ENCODE assay signal across 1 cellular context in the genomic region with DNA sequence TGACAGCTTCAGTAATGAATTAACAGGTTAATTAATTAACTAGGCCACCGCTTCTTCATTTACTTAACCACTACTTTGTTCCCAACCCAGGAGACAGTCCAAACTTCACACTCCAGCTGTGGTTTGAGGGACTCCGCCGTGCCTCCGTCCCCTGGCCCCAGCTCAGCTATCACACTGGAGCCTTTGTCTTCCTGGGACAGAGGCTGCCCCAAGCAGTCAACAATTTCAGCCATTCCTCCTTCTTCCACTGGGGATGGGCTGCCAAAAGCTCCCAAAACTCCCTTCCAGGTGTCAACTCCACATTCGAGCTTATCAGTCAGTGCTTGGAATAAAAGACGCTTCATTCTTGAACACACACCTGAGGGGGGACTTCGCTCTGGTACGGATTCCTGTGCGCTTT.
A peak's percentile ranks its signal among the peaks of the same experiment; 100 is the strongest.
TF ChIP-seq lines count a peak whose summit lies in the region.

No MANE protein-coding gene starts in this region.

TF ChIP-seq in HepG2, 621 proteins besides CTCF, POLR2A, EP300 and RAD21 (continues in another document):
- no peak for TF ChIP-seq ZNF354B (CRISPR knock-in tag; IDR thresholded peaks at IDR 0.05)
- no peak for TF ChIP-seq SOX13 (IDR thresholded peaks at IDR 0.05)
- TF ChIP-seq SOX13 (CRISPR knock-in tag; conservative IDR thresholded peaks at IDR 0.05 in 1 of 2, IDR thresholded peaks at IDR 0.05 in 1 of 2) = peak in 1 of 2 experiments; percentile 52; a peak in 2 of 4 replicates
- no peak for TF ChIP-seq GZF1 (CRISPR knock-in tag; IDR thresholded peaks at IDR 0.05)
- no peak for TF ChIP-seq ZMAT3 (CRISPR knock-in tag; conservative IDR thresholded peaks at IDR 0.05)
- TF ChIP-seq ZNF124 (CRISPR knock-in tag; IDR thresholded peaks at IDR 0.05) = no peak
- no peak for TF ChIP-seq CENPT (CRISPR knock-in tag; IDR thresholded peaks at IDR 0.05; ENCODE audit: low read depth)
- no peak for TF ChIP-seq SP5 (CRISPR knock-in tag; IDR thresholded peaks at IDR 0.05; ENCODE audit: borderline replicate concordance, low read depth)
- TF ChIP-seq, protein P1, sequence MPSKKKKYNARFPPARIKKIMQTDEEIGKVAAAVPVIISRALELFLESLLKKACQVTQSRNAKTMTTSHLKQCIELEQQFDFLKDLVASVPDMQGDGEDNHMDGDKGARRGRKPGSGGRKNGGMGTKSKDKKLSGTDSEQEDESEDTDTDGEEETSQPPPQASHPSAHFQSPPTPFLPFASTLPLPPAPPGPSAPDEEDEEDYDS (CRISPR knock-in tag; IDR thresholded peaks at IDR 0.05) = no peak
- TF ChIP-seq POGZ (CRISPR knock-in tag; IDR thresholded peaks at IDR 0.05) = 0 out of 2 replicates have a peak, but pooled peaks have one; percentile 30
- no peak for TF ChIP-seq MXI1 (IDR thresholded peaks at IDR 0.05; ENCODE audit: borderline replicate concordance, low read depth, low read length)
- no peak for TF ChIP-seq RFX5 (IDR thresholded peaks at IDR 0.05; ENCODE audit: low read depth, low read length)
- no peak for TF ChIP-seq ZFX (CRISPR knock-in tag; IDR thresholded peaks at IDR 0.05; ENCODE audit: low read depth)
- TF ChIP-seq ZNF337 (CRISPR knock-in tag; IDR thresholded peaks at IDR 0.05; ENCODE audit: borderline replicate concordance, low read depth) = no peak
- 0 out of 2 replicates have a peak, but pooled peaks have one; percentile 20 for TF ChIP-seq ISL2 (CRISPR knock-in tag; IDR thresholded peaks at IDR 0.05)
- TF ChIP-seq ZNF530 (CRISPR knock-in tag; IDR thresholded peaks at IDR 0.05; ENCODE audit: low read depth) = no peak
- TF ChIP-seq ZNF775 (CRISPR knock-in tag; IDR thresholded peaks at IDR 0.05; ENCODE audit: borderline replicate concordance) = no peak
- no peak for TF ChIP-seq TEAD2 (CRISPR knock-in tag; IDR thresholded peaks at IDR 0.05)
- TF ChIP-seq HNF4G (IDR thresholded peaks at IDR 0.05; ENCODE audit: borderline replicate concordance, low read depth, low read length) = peak; percentile 58
- no peak for TF ChIP-seq HNF4G (CRISPR knock-in tag; IDR thresholded peaks at IDR 0.05; ENCODE audit: borderline replicate concordance, low read depth)
- no peak for TF ChIP-seq TMF1 (CRISPR knock-in tag; IDR thresholded peaks at IDR 0.05; ENCODE audit: low read depth)
- TF ChIP-seq SALL1 (CRISPR knock-in tag; IDR thresholded peaks at IDR 0.05) = no peak
- TF ChIP-seq, protein P2, sequence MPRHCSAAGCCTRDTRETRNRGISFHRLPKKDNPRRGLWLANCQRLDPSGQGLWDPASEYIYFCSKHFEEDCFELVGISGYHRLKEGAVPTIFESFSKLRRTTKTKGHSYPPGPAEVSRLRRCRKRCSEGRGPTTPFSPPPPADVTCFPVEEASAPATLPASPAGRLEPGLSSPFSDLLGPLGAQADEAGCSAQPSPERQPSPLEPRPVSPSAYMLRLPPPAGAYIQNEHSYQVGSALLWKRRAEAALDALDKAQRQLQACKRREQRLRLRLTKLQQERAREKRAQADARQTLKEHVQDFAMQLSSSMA (CRISPR knock-in tag; IDR thresholded peaks at IDR 0.05) = no peak
- peak; percentile 58 for TF ChIP-seq XRCC5 (optimal IDR thresholded peaks at IDR 0.05; ENCODE audit: low read length)
- TF ChIP-seq, protein P3, sequence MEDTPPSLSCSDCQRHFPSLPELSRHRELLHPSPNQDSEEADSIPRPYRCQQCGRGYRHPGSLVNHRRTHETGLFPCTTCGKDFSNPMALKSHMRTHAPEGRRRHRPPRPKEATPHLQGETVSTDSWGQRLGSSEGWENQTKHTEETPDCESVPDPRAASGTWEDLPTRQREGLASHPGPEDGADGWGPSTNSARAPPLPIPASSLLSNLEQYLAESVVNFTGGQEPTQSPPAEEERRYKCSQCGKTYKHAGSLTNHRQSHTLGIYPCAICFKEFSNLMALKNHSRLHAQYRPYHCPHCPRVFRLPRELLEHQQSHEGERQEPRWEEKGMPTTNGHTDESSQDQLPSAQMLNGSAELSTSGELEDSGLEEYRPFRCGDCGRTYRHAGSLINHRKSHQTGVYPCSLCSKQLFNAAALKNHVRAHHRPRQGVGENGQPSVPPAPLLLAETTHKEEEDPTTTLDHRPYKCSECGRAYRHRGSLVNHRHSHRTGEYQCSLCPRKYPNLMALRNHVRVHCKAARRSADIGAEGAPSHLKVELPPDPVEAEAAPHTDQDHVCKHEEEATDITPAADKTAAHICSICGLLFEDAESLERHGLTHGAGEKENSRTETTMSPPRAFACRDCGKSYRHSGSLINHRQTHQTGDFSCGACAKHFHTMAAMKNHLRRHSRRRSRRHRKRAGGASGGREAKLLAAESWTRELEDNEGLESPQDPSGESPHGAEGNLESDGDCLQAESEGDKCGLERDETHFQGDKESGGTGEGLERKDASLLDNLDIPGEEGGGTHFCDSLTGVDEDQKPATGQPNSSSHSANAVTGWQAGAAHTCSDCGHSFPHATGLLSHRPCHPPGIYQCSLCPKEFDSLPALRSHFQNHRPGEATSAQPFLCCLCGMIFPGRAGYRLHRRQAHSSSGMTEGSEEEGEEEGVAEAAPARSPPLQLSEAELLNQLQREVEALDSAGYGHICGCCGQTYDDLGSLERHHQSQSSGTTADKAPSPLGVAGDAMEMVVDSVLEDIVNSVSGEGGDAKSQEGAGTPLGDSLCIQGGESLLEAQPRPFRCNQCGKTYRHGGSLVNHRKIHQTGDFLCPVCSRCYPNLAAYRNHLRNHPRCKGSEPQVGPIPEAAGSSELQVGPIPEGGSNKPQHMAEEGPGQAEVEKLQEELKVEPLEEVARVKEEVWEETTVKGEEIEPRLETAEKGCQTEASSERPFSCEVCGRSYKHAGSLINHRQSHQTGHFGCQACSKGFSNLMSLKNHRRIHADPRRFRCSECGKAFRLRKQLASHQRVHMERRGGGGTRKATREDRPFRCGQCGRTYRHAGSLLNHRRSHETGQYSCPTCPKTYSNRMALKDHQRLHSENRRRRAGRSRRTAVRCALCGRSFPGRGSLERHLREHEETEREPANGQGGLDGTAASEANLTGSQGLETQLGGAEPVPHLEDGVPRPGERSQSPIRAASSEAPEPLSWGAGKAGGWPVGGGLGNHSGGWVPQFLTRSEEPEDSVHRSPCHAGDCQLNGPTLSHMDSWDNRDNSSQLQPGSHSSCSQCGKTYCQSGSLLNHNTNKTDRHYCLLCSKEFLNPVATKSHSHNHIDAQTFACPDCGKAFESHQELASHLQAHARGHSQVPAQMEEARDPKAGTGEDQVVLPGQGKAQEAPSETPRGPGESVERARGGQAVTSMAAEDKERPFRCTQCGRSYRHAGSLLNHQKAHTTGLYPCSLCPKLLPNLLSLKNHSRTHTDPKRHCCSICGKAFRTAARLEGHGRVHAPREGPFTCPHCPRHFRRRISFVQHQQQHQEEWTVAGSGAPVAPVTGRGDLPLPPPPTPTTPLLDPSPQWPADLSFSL (CRISPR knock-in tag; IDR thresholded peaks at IDR 0.05) = peak; percentile 16; the same call in 1 of the 2 replicates
- TF ChIP-seq HDAC2 (CRISPR knock-in tag; IDR thresholded peaks at IDR 0.05) = peak; percentile 34; the same call in 1 of the 2 replicates
- TF ChIP-seq ZNF883 (CRISPR knock-in tag; IDR thresholded peaks at IDR 0.05; ENCODE audit: not compliant biosample characterization) = no peak
- TF ChIP-seq ZNF431 (CRISPR knock-in tag; IDR thresholded peaks at IDR 0.05; ENCODE audit: borderline replicate concordance, low read depth) = no peak
- no peak for TF ChIP-seq ZNF430 (CRISPR knock-in tag; IDR thresholded peaks at IDR 0.05)
- no peak for TF ChIP-seq SMYD3 (CRISPR knock-in tag; IDR thresholded peaks at IDR 0.05)
- TF ChIP-seq ZSCAN21 (CRISPR knock-in tag; IDR thresholded peaks at IDR 0.05; ENCODE audit: borderline replicate concordance) = no peak
- TF ChIP-seq ZBTB38 (CRISPR knock-in tag; IDR thresholded peaks at IDR 0.05) = peak; percentile 56; the same call in 1 of the 2 replicates
- TF ChIP-seq ZNF460 (CRISPR knock-in tag; IDR thresholded peaks at IDR 0.05; ENCODE audit: borderline replicate concordance) = no peak
- TF ChIP-seq SP2 (CRISPR knock-in tag; IDR thresholded peaks at IDR 0.05) = no peak
- peak; percentile 50 for TF ChIP-seq HNF4A (CRISPR knock-in tag; IDR thresholded peaks at IDR 0.05)
- TF ChIP-seq, protein P4, sequence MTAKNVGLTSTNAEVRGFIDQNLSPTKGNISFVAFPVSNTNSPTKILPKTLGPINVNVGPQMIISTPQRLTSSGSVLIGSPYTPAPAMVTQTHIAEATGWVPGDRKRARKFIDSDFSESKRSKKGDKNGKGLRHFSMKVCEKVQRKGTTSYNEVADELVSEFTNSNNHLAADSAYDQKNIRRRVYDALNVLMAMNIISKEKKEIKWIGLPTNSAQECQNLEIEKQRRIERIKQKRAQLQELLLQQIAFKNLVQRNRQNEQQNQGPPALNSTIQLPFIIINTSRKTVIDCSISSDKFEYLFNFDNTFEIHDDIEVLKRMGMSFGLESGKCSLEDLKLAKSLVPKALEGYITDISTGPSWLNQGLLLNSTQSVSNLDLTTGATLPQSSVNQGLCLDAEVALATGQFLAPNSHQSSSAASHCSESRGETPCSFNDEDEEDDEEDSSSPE (CRISPR knock-in tag; IDR thresholded peaks at IDR 0.05) = no peak
- TF ChIP-seq NFKB2 (CRISPR knock-in tag; IDR thresholded peaks at IDR 0.05; ENCODE audit: borderline replicate concordance) = no peak
- TF ChIP-seq TBX2 (CRISPR knock-in tag; IDR thresholded peaks at IDR 0.05; ENCODE audit: borderline replicate concordance) = peak; percentile 61; the same call in 1 of the 2 replicates
- TF ChIP-seq, protein P5, sequence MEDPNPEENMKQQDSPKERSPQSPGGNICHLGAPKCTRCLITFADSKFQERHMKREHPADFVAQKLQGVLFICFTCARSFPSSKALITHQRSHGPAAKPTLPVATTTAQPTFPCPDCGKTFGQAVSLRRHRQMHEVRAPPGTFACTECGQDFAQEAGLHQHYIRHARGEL (CRISPR knock-in tag; IDR thresholded peaks at IDR 0.05) = no peak
- TF ChIP-seq POLR2AphosphoS5 (IDR thresholded peaks at IDR 0.05; ENCODE audit: low read depth, low read length) = no peak
- TF ChIP-seq ATF7-NPFF (CRISPR knock-in tag; IDR thresholded peaks at IDR 0.05; ENCODE audit: low read depth) = 0 out of 2 replicates have a peak, but pooled peaks have one; percentile 14
- TF ChIP-seq, protein P6, sequence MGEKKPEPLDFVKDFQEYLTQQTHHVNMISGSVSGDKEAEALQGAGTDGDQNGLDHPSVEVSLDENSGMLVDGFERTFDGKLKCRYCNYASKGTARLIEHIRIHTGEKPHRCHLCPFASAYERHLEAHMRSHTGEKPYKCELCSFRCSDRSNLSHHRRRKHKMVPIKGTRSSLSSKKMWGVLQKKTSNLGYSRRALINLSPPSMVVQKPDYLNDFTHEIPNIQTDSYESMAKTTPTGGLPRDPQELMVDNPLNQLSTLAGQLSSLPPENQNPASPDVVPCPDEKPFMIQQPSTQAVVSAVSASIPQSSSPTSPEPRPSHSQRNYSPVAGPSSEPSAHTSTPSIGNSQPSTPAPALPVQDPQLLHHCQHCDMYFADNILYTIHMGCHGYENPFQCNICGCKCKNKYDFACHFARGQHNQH (CRISPR knock-in tag; IDR thresholded peaks at IDR 0.05) = no peak
- no peak for TF ChIP-seq KLF11 (CRISPR knock-in tag; IDR thresholded peaks at IDR 0.05)
- TF ChIP-seq, protein P7, sequence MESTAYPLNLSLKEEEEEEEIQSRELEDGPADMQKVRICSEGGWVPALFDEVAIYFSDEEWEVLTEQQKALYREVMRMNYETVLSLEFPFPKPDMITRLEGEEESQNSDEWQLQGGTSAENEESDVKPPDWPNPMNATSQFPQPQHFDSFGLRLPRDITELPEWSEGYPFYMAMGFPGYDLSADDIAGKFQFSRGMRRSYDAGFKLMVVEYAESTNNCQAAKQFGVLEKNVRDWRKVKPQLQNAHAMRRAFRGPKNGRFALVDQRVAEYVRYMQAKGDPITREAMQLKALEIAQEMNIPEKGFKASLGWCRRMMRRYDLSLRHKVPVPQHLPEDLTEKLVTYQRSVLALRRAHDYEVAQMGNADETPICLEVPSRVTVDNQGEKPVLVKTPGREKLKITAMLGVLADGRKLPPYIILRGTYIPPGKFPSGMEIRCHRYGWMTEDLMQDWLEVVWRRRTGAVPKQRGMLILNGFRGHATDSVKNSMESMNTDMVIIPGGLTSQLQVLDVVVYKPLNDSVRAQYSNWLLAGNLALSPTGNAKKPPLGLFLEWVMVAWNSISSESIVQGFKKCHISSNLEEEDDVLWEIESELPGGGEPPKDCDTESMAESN (CRISPR knock-in tag; conservative IDR thresholded peaks at IDR 0.05) = no peak
- no peak; the same call in 1 of the 2 replicates for TF ChIP-seq RCOR2 (CRISPR knock-in tag; IDR thresholded peaks at IDR 0.05)
- TF ChIP-seq, protein P8, sequence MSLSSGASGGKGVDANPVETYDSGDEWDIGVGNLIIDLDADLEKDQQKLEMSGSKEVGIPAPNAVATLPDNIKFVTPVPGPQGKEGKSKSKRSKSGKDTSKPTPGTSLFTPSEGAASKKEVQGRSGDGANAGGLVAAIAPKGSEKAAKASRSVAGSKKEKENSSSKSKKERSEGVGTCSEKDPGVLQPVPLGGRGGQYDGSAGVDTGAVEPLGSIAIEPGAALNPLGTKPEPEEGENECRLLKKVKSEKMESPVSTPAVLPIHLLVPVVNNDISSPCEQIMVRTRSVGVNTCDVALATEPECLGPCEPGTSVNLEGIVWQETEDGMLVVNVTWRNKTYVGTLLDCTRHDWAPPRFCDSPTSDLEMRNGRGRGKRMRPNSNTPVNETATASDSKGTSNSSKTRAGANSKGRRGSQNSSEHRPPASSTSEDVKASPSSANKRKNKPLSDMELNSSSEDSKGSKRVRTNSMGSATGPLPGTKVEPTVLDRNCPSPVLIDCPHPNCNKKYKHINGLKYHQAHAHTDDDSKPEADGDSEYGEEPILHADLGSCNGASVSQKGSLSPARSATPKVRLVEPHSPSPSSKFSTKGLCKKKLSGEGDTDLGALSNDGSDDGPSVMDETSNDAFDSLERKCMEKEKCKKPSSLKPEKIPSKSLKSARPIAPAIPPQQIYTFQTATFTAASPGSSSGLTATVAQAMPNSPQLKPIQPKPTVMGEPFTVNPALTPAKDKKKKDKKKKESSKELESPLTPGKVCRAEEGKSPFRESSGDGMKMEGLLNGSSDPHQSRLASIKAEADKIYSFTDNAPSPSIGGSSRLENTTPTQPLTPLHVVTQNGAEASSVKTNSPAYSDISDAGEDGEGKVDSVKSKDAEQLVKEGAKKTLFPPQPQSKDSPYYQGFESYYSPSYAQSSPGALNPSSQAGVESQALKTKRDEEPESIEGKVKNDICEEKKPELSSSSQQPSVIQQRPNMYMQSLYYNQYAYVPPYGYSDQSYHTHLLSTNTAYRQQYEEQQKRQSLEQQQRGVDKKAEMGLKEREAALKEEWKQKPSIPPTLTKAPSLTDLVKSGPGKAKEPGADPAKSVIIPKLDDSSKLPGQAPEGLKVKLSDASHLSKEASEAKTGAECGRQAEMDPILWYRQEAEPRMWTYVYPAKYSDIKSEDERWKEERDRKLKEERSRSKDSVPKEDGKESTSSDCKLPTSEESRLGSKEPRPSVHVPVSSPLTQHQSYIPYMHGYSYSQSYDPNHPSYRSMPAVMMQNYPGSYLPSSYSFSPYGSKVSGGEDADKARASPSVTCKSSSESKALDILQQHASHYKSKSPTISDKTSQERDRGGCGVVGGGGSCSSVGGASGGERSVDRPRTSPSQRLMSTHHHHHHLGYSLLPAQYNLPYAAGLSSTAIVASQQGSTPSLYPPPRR (CRISPR knock-in tag; IDR thresholded peaks at IDR 0.05; ENCODE audit: borderline replicate concordance) = no peak
